3 cellular contexts compared by ENCODE assay signal in genomic region chr3:27658741-27659140, GRCh38.
TF ChIP-seq lines count a peak whose summit lies in the region.

No MANE protein-coding gene starts in this region.

TF ChIP-seq in SK-N-SH, 30 proteins besides CTCF, POLR2A, EP300 and RAD21 (continued from another document):
- TF ChIP-seq RFX5 (IDR thresholded peaks at IDR 0.05; ENCODE audit: low read length) (no peak), NRF1 (IDR thresholded peaks at IDR 0.05; ENCODE audit: low read depth, low read length) (no peak), SIN3A (IDR thresholded peaks at IDR 0.05; ENCODE audit: borderline replicate concordance, low read depth, low read length) (no peak), TEAD4 (IDR thresholded peaks at IDR 0.05; ENCODE audit: borderline replicate concordance, insufficient read depth) (no peak)

TF ChIP-seq in SK-N-SH treated with all-trans-retinoic acid at 6 μM for 48 hours, 23 proteins besides CTCF, POLR2A, EP300 and RAD21 (continued from another document):
- TF ChIP-seq TCF4 (CRISPR knock-in tag; IDR thresholded peaks at IDR 0.05; ENCODE audit: borderline replicate concordance) = no peak
- TF ChIP-seq BACH2 (CRISPR knock-in tag; IDR thresholded peaks at IDR 0.05; ENCODE audit: borderline replicate concordance) = no peak
- no peak for TF ChIP-seq ARNTL (CRISPR knock-in tag; IDR thresholded peaks at IDR 0.05; ENCODE audit: borderline replicate concordance, low read depth)
- TF ChIP-seq PPARA (CRISPR knock-in tag; IDR thresholded peaks at IDR 0.05; ENCODE audit: borderline replicate concordance) = no peak
- no peak for TF ChIP-seq ZFP30 (CRISPR knock-in tag; IDR thresholded peaks at IDR 0.05)
- TF ChIP-seq CSDC2 (CRISPR knock-in tag; IDR thresholded peaks at IDR 0.05) = no peak
- TF ChIP-seq, protein P1, sequence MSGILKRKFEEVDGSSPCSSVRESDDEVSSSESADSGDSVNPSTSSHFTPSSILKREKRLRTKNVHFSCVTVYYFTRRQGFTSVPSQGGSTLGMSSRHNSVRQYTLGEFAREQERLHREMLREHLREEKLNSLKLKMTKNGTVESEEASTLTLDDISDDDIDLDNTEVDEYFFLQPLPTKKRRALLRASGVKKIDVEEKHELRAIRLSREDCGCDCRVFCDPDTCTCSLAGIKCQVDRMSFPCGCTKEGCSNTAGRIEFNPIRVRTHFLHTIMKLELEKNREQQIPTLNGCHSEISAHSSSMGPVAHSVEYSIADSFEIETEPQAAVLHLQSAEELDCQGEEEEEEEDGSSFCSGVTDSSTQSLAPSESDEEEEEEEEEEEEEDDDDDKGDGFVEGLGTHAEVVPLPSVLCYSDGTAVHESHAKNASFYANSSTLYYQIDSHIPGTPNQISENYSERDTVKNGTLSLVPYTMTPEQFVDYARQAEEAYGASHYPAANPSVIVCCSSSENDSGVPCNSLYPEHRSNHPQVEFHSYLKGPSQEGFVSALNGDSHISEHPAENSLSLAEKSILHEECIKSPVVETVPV (CRISPR knock-in tag; IDR thresholded peaks at IDR 0.05) = no peak
- TF ChIP-seq SNAI2 (CRISPR knock-in tag; IDR thresholded peaks at IDR 0.05) = no peak
- TF ChIP-seq ISL1 (CRISPR knock-in tag; IDR thresholded peaks at IDR 0.05) = no peak
- TF ChIP-seq, protein P2, sequence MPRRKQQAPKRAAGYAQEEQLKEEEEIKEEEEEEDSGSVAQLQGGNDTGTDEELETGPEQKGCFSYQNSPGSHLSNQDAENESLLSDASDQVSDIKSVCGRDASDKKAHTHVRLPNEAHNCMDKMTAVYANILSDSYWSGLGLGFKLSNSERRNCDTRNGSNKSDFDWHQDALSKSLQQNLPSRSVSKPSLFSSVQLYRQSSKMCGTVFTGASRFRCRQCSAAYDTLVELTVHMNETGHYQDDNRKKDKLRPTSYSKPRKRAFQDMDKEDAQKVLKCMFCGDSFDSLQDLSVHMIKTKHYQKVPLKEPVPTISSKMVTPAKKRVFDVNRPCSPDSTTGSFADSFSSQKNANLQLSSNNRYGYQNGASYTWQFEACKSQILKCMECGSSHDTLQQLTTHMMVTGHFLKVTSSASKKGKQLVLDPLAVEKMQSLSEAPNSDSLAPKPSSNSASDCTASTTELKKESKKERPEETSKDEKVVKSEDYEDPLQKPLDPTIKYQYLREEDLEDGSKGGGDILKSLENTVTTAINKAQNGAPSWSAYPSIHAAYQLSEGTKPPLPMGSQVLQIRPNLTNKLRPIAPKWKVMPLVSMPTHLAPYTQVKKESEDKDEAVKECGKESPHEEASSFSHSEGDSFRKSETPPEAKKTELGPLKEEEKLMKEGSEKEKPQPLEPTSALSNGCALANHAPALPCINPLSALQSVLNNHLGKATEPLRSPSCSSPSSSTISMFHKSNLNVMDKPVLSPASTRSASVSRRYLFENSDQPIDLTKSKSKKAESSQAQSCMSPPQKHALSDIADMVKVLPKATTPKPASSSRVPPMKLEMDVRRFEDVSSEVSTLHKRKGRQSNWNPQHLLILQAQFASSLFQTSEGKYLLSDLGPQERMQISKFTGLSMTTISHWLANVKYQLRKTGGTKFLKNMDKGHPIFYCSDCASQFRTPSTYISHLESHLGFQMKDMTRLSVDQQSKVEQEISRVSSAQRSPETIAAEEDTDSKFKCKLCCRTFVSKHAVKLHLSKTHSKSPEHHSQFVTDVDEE (CRISPR knock-in tag; IDR thresholded peaks at IDR 0.05) = no peak
- TF ChIP-seq PATZ1 (CRISPR knock-in tag; IDR thresholded peaks at IDR 0.05; ENCODE audit: borderline replicate concordance) = no peak
- no peak for TF ChIP-seq ZNF8 (CRISPR knock-in tag; IDR thresholded peaks at IDR 0.05)
- no peak for TF ChIP-seq ESRRG (CRISPR knock-in tag; IDR thresholded peaks at IDR 0.05)
- no peak for TF ChIP-seq ZFP3 (CRISPR knock-in tag; IDR thresholded peaks at IDR 0.05)
- TF ChIP-seq, protein P3, sequence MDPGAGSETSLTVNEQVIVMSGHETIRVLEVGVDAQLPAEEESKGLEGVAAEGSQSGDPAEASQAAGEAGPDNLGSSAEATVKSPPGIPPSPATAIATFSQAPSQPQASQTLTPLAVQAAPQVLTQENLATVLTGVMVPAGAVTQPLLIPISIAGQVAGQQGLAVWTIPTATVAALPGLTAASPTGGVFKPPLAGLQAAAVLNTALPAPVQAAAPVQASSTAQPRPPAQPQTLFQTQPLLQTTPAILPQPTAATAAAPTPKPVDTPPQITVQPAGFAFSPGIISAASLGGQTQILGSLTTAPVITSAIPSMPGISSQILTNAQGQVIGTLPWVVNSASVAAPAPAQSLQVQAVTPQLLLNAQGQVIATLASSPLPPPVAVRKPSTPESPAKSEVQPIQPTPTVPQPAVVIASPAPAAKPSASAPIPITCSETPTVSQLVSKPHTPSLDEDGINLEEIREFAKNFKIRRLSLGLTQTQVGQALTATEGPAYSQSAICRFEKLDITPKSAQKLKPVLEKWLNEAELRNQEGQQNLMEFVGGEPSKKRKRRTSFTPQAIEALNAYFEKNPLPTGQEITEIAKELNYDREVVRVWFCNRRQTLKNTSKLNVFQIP (CRISPR knock-in tag; IDR thresholded peaks at IDR 0.05; ENCODE audit: borderline replicate concordance, low read depth) = no peak
- TF ChIP-seq ZNF565 (CRISPR knock-in tag; conservative IDR thresholded peaks at IDR 0.05; ENCODE audit: low read depth) = no peak
- TF ChIP-seq GLIS3 (CRISPR knock-in tag; IDR thresholded peaks at IDR 0.05) = no peak
- no peak for TF ChIP-seq RARB (CRISPR knock-in tag; IDR thresholded peaks at IDR 0.05)

TF ChIP-seq in H1, 55 proteins besides CTCF, POLR2A, EP300 and RAD21:
- TF ChIP-seq TBP (IDR thresholded peaks at IDR 0.05; ENCODE audit: low read depth, low read length) (no peak), CREB1 (IDR thresholded peaks at IDR 0.05) (no peak), BCL11A (IDR thresholded peaks at IDR 0.05; ENCODE audit: low read depth in 2 of 2, low read length in 2 of 2) (no peak), CBX5 (IDR thresholded peaks at IDR 0.05; ENCODE audit: low read depth, low read length) (no peak), TAF7 (optimal IDR thresholded peaks at IDR 0.05; ENCODE audit: borderline replicate concordance, low read depth, low read length) (no peak), RFX5 (IDR thresholded peaks at IDR 0.05; ENCODE audit: borderline replicate concordance, low read depth, low read length) (no peak), RXRA (IDR thresholded peaks at IDR 0.05; ENCODE audit: insufficient read depth, low read depth, low read length) (no peak), ATF3 (IDR thresholded peaks at IDR 0.05; ENCODE audit: insufficient read depth, low read depth, low read length) (no peak), HDAC2 (IDR thresholded peaks at IDR 0.05; ENCODE audit: borderline replicate concordance in 1 of 2, low read depth in 2 of 2, low read length in 2 of 2) (no peak)
